Comparison of ENCODE assay signal across 8 cellular contexts in genomic region chr1:32741417-32742131, GRCh38. TPM values are rescaled to one million over a fixed set of nuclear protein-coding genes. Genes with fewer than 3 reads are reported as not detected.
DNase-seq lines count a peak whose midpoint lies in the region; ATAC-seq, FAIRE-seq and TF ChIP-seq lines count a peak whose summit lies in the region.

No MANE protein-coding gene starts in this region.

- peak overlapping the region; percentile 80 for H3K27ac ChIP-seq in PC-3 (ENCODE audit: low read length)
- no peak overlapping the region for H3K27ac ChIP-seq in endothelial cell of umbilical vein (ENCODE audit: insufficient read depth, low read depth, low read length)
- H3K27ac ChIP-seq in muscle layer of duodenum (ENCODE audit: low read length), result peak overlapping the region; percentile 84

- CTCF ChIA-PET in PC-3 (lab: Charles Lee), result interaction anchor here (1.6 kb wide), 1 partner anchor 29 kb away, joined by 3 read pairs; no protein-coding TSS in a partner anchor
- CTCF ChIA-PET in endothelial cell of umbilical vein (lab: Charles Lee), result interaction anchor here (1.1 to 2.1 kb wide), 4 partner anchors 27 to 34 kb away, joined by 4 to 22 read pairs (median 10); no protein-coding TSS in a partner anchor

- POLR2A ChIA-PET in PC-3 (lab: Charles Lee; ENCODE audit: unreplicated experiment), result no interaction called here
- POLR2A ChIA-PET in endothelial cell of umbilical vein (lab: Charles Lee), result no interaction called here

- H3K27me3 ChIP-seq in PC-3 (ENCODE audit: low read length), result no peaks in the 10 kb centered on the region
- H3K27me3 ChIP-seq in endothelial cell of umbilical vein (ENCODE audit: control insufficient read depth in 2 of 2, insufficient read depth in 2 of 2, low read length in 2 of 2), result no peaks in the 10 kb centered on the region
- no peaks in the 10 kb centered on the region for H3K27me3 ChIP-seq in muscle layer of duodenum (ENCODE audit: low read depth, low read length)

- H3K9me1 ChIP-seq in endothelial cell of umbilical vein (replicated peaks; ENCODE audit: control insufficient read depth, extremely low read depth, insufficient read depth, low read length), result no peaks in the 10 kb centered on the region

- no peak for FAIRE-seq in endothelial cell of umbilical vein (lab: Jason Lieb, UNC)

- peak; percentile 48 for TF ChIP-seq CTCF in PC-3 (conservative IDR thresholded peaks at IDR 0.05; ENCODE audit: low read depth, low read length)
- peak; percentile 46 to 56 for TF ChIP-seq CTCF in endothelial cell of umbilical vein (IDR thresholded peaks at IDR 0.05; ENCODE audit: extremely low read depth in 1 of 2, insufficient read depth in 1 of 2, low read depth in 1 of 2, low read length in 2 of 2)

- H3K4me2 ChIP-seq in PC-3 (ENCODE audit: low read length), result peak overlapping the region; percentile 99
- peak overlapping the region; percentile 45 for H3K4me2 ChIP-seq in endothelial cell of umbilical vein (ENCODE audit: insufficient read depth, low read length)

- H3K9ac ChIP-seq in PC-3 (ENCODE audit: low read length) (peak overlapping the region; percentile 92), endothelial cell of umbilical vein (replicated peaks; ENCODE audit: extremely low read depth, insufficient read depth, low read length) (peak overlapping the region; percentile 43)

- TF ChIP-seq POLR2A in endothelial cell of umbilical vein (IDR thresholded peaks at IDR 0.05; ENCODE audit: low read depth, low read length), result no peak

- H3K4me3 ChIP-seq in PC-3 (ENCODE audit: low read length) (peak overlapping the region; percentile 97), endothelial cell of umbilical vein (replicated peaks in 1 of 3; ENCODE audit: insufficient read depth in 1 of 3, low read depth in 1 of 3, low read length in 3 of 3) (peak overlapping the region; percentile 63 to 78 (median 64)), muscle layer of duodenum (ENCODE audit: low read depth in 1 of 2, low read length in 2 of 2) (peak overlapping the region; percentile 61 to 74)

- H3F3A ChIP-seq in PC-3 (ENCODE audit: low read length, unreplicated experiment), result no peaks in the 10 kb centered on the region

- H4K20me1 ChIP-seq in PC-3 (ENCODE audit: low read length), result 0 out of 2 replicates have a peak, but pooled peaks cover 3% of the 10 kb centered on the region
- H4K20me1 ChIP-seq in endothelial cell of umbilical vein (replicated peaks; ENCODE audit: control insufficient read depth, extremely low read depth, insufficient read depth, low read length), result no peaks in the 10 kb centered on the region

- peaks cover 7% of the 10 kb centered on the region for H3K36me3 ChIP-seq in PC-3 (ENCODE audit: low read depth, low read length)
- no peaks in the 10 kb centered on the region for H3K36me3 ChIP-seq in endothelial cell of umbilical vein (ENCODE audit: control insufficient read depth in 2 of 2, extremely low read depth in 1 of 2, insufficient read depth in 2 of 2, low read length in 2 of 2)
- H3K36me3 ChIP-seq in muscle layer of duodenum (ENCODE audit: control insufficient read depth in 1 of 2, insufficient read depth in 2 of 2, low read length in 2 of 2), result no peaks in the 10 kb centered on the region

- ATAC-seq in PC-3 (peak; percentile 59), HG03571 (IDR thresholded peaks at IDR 0.05; ENCODE audit: unreplicated experiment) (no peak), GM18498 (IDR thresholded peaks at IDR 0.05; ENCODE audit: unreplicated experiment) (no peak)

- BruUV-seq in PC-3 (replicated peaks; lab: Mats Ljungman, UMichigan), result no TSS peak
- no TSS peak for BruUV-seq in endothelial cell of umbilical vein (replicated peaks; lab: Mats Ljungman, UMichigan)

- H3K79me2 ChIP-seq in PC-3 (ENCODE audit: low read length), result peaks cover 55% of the 10 kb centered on the region
- H3K79me2 ChIP-seq in endothelial cell of umbilical vein (ENCODE audit: control insufficient read depth, insufficient read depth, low read length), result no peaks in the 10 kb centered on the region

- no peaks in the 10 kb centered on the region for H3K9me2 ChIP-seq in PC-3 (replicated peaks; ENCODE audit: low read length)

- peak overlapping the region; percentile 88 for H2AFZ ChIP-seq in PC-3 (ENCODE audit: low read length)
- peak overlapping the region; percentile 84 for H2AFZ ChIP-seq in endothelial cell of umbilical vein (ENCODE audit: low read depth, low read length)

- dilution Hi-C loops in endothelial cell of umbilical vein (cut with MboI; ENCODE audit: extremely low pct_ligation_motif_present, low sequenced_read_pairs), result no loop called here

- DNase-seq in NCI-H2227 (lab: John Stamatoyannopoulos, UW; ENCODE audit: unreplicated experiment), result peak; percentile 43
- no peak for DNase-seq in NCI-H2227 treated with DMSO at 0.1 percent for 48 hours (lab: John Stamatoyannopoulos, UW)
- peak; percentile 49 for DNase-seq in PC-3
- DNase-seq in endothelial cell of umbilical vein (ENCODE audit: low read depth, low spot score), result no peak
- no peak for DNase-seq in hippocampal formation (lab: John Stamatoyannopoulos, UW)

- H3K9me3 ChIP-seq in PC-3 (ENCODE audit: low read length), result no peaks in the 10 kb centered on the region
- no peaks in the 10 kb centered on the region for H3K9me3 ChIP-seq in endothelial cell of umbilical vein (replicated peaks; ENCODE audit: control insufficient read depth, insufficient read depth, low read length)
- H3K9me3 ChIP-seq in muscle layer of duodenum (ENCODE audit: control insufficient read depth in 1 of 2, low read length in 2 of 2), result no peaks in the 10 kb centered on the region

- intact Hi-C loops in PC-3 (cut with micrococcal nuclease) (no loop called here), endothelial cell of umbilical vein (cut with micrococcal nuclease) (loop anchor here (1.0 to 2.0 kb wide), 3 partner anchors 17 to 33 kb away; no protein-coding TSS in a partner anchor)

- H3K4me1 ChIP-seq in PC-3 (ENCODE audit: insufficient read depth, low read length), result peaks cover 29% of the 10 kb centered on the region
- H3K4me1 ChIP-seq in endothelial cell of umbilical vein (ENCODE audit: control insufficient read depth, extremely low read depth, insufficient read depth, low read length), result peaks cover 16% of the 10 kb centered on the region
- H3K4me1 ChIP-seq in muscle layer of duodenum (ENCODE audit: control insufficient read depth in 1 of 2, insufficient read depth in 2 of 2, low read length in 2 of 2), result peaks cover 0 to 18% of the 10 kb centered on the region in 2 donors

TF ChIP-seq in endothelial cell of umbilical vein, 7 proteins besides CTCF, POLR2A, EP300 and RAD21:
- TF ChIP-seq EZH2 (IDR thresholded peaks at IDR 0.05; ENCODE audit: borderline replicate concordance, low read depth, low read length, severe bottlenecking) (peak; percentile 31), FOS (IDR thresholded peaks at IDR 0.05; ENCODE audit: borderline replicate concordance, insufficient read depth, low read length) (no peak), POLR2AphosphoS5 (IDR thresholded peaks at IDR 0.05; ENCODE audit: insufficient read depth, low read depth, low read length) (no peak), MAX (IDR thresholded peaks at IDR 0.05; ENCODE audit: insufficient read depth, insufficient read length) (no peak), GATA2 (IDR thresholded peaks at IDR 0.05; ENCODE audit: insufficient read depth, insufficient read length, low read depth, low read length) (no peak)

RNA-seq across cellular contexts. Expression of gene SYNC, which starts 39.0 kb away (rescaled TPM):
- total RNA-seq in PC-3 (2014; rRNA removed), result 6.6 and 10.0 TPM in 2 replicates
- 6.5 and 9.4 TPM in 2 replicates for total RNA-seq in endothelial cell of umbilical vein
- 2.5 and 3.5 TPM in 2 replicates for polyA plus RNA-seq in endothelial cell of umbilical vein
- 4.4 and 5.7 TPM in 2 replicates for polyA plus RNA-seq in endothelial cell of umbilical vein (2011; cell fraction: cytosol; rRNA removed)
- polyA plus RNA-seq in endothelial cell of umbilical vein (2011; cell fraction: nucleus; rRNA removed), result 6.6 and 7.3 TPM in 2 replicates
- polyA plus RNA-seq in endothelial cell of umbilical vein (2012), result 4.6 and 6.1 TPM in 2 replicates
- polyA minus RNA-seq in endothelial cell of umbilical vein, result 5.2 and 8.2 TPM in 2 replicates
- polyA minus RNA-seq in endothelial cell of umbilical vein (2011; cell fraction: cytosol; rRNA and poly(A)+ RNA removed), result 6.8 TPM
- 0.72 and 1.8 TPM in 2 replicates for polyA minus RNA-seq in endothelial cell of umbilical vein (2011; cell fraction: nucleus; rRNA and poly(A)+ RNA removed)

Comparison
In these comparisons a context has a peak if more than half of its experiments do, and no peak if none do; other contexts are left out.
1. DNase-seq: peak in NCI-H2227 (single experiment) and PC-3 (single experiment); none in NCI-H2227 treated with DMSO at 0.1 percent for 48 hours (single experiment), endothelial cell of umbilical vein (single experiment) and hippocampal formation (0 of 2).
2. Peak in every context shown above with its lines, with median percentiles within 50 percentile points of each other: H3K4me3 ChIP-seq.